9 cellular contexts compared by ENCODE assay signal in genomic region chr20:2874456-2874855, GRCh38. TPM values are rescaled to one million over a fixed set of nuclear protein-coding genes. Genes with fewer than 3 reads are reported as not detected.
DNase-seq lines count a peak whose midpoint lies in the region; ATAC-seq and TF ChIP-seq lines count a peak whose summit lies in the region.
"Had no signal": no experiment of that assay in that cellular context is flagged by ENCODE, and none has a peak within 500 bp of the region (broad histone marks: within the 10 kb centered on the region; RNA-seq: fewer than 3 reads in every experiment).

No MANE protein-coding gene starts in this region.

- H4K20me1 ChIP-seq in GM23338 (replicated peaks; ENCODE audit: insufficient read depth), result peaks cover 20% of the 10 kb centered on the region

- H3K9me2 ChIP-seq in GM23338 (ENCODE audit: insufficient read depth), result no peaks in the 10 kb centered on the region

- peaks cover 10% of the 10 kb centered on the region for H3K4me1 ChIP-seq in GM23338 (ENCODE audit: insufficient read depth)
- peaks cover 15 to 68% (median 61%) of the 10 kb centered on the region in 4 donors for H3K4me1 ChIP-seq in stomach

- ATAC-seq in GM23338 (no peak), HG02678 (IDR thresholded peaks at IDR 0.05; ENCODE audit: unreplicated experiment) (no peak), HG02840 (IDR thresholded peaks at IDR 0.05; ENCODE audit: low FRiP score, unreplicated experiment) (no peak)

- H3K4me3 Mint-ChIP-seq in GM23338 (peak overlapping the region; percentile 91), immature natural killer cell (peak overlapping the region; percentile 83 to 94 (median 94))
- peak overlapping the region; percentile 92 for H3K4me3 Mint-ChIP-seq in activated T-helper 1 cell treated with anti-CD3 and anti-CD28 coated beads, Interleukin-12 subunit alpha, Interleukin-12 subunit beta, Interleukin-2, Interleukin-4 antibody, amounts not matched to agents 30 ng/mL and 10 ng/mL and 1 ng/mL, durations not matched to agents 14 hours and 24 hours and 36 hours

- H3K36me3 Mint-ChIP-seq in GM23338 (ENCODE audit: low read depth) (peaks cover 9% of the 10 kb centered on the region), immature natural killer cell (no peaks in the 10 kb centered on the region)
- peaks cover 29% of the 10 kb centered on the region for H3K36me3 Mint-ChIP-seq in activated T-helper 1 cell treated with anti-CD3 and anti-CD28 coated beads, Interleukin-12 subunit alpha, Interleukin-12 subunit beta, Interleukin-2, Interleukin-4 antibody, amounts not matched to agents 30 ng/mL and 10 ng/mL and 1 ng/mL, durations not matched to agents 14 hours and 24 hours and 36 hours (ENCODE audit: low read depth)

- H3K4me2 ChIP-seq in GM23338, result peak overlapping the region; percentile 88

- no peak for TF ChIP-seq EP300 in stomach (IDR thresholded peaks at IDR 0.05)

- H3F3A ChIP-seq in GM23338 (replicated peaks; ENCODE audit: low read depth), result 0 out of 2 replicates have a peak, but pooled peaks cover 5% of the 10 kb centered on the region

- H3K27ac ChIP-seq in GM23338 (ENCODE audit: low read depth) (0 out of 2 replicates have a peak overlapping the region, but pooled peaks have one; percentile 72), stomach (peak overlapping the region in 1 of 5 donors; percentile 94)

- H3K9me3 ChIP-seq in stomach, result no peaks in the 10 kb centered on the region

- H3K27me3 ChIP-seq in GM23338 (ENCODE audit: insufficient read depth) (peaks cover 24% of the 10 kb centered on the region), stomach (peaks cover 0 to 11% (median 0%) of the 10 kb centered on the region in 3 donors)

- DNase-seq in A172 (ENCODE audit: low spot score), result peak; percentile 13
- DNase-seq in GM23338 (ENCODE audit: low spot score), result peak; percentile 16
- no peak for DNase-seq in activated T-helper 1 cell treated with anti-CD3 and anti-CD28 coated beads, Interleukin-12 subunit alpha, Interleukin-12 subunit beta, Interleukin-2, Interleukin-4 antibody, amounts not matched to agents 30 ng/mL and 10 ng/mL and 1 ng/mL, durations not matched to agents 14 hours and 24 hours and 36 hours (ENCODE audit: low spot score)
- peak in 2 of 3 donors; percentile 6 to 9 for DNase-seq in immature natural killer cell
- no peak for DNase-seq in stomach
- no peak for DNase-seq in activated effector memory CD4-positive, alpha-beta T cell treated with Interleukin-2 at 50 U/mL for 16 hours

- H3K4me3 ChIP-seq in GM23338 (peak overlapping the region; percentile 91), stomach (peak overlapping the region; percentile 84 to 99 (median 96))

- H3K27me3 Mint-ChIP-seq in GM23338 (ENCODE audit: insufficient read depth, low read depth, poor library complexity) (peaks cover 29% of the 10 kb centered on the region), immature natural killer cell (ENCODE audit: low read depth in 3 of 3) (peaks cover 5 to 14% (median 7%) of the 10 kb centered on the region in 3 donors)
- H3K27me3 Mint-ChIP-seq in activated T-helper 1 cell treated with anti-CD3 and anti-CD28 coated beads, Interleukin-12 subunit alpha, Interleukin-12 subunit beta, Interleukin-2, Interleukin-4 antibody, amounts not matched to agents 30 ng/mL and 10 ng/mL and 1 ng/mL, durations not matched to agents 14 hours and 24 hours and 36 hours (ENCODE audit: insufficient read depth), result no peaks in the 10 kb centered on the region

- H3K4me1 Mint-ChIP-seq in GM23338, result peaks cover 35% of the 10 kb centered on the region
- peaks cover 57% of the 10 kb centered on the region for H3K4me1 Mint-ChIP-seq in activated T-helper 1 cell treated with anti-CD3 and anti-CD28 coated beads, Interleukin-12 subunit alpha, Interleukin-12 subunit beta, Interleukin-2, Interleukin-4 antibody, amounts not matched to agents 30 ng/mL and 10 ng/mL and 1 ng/mL, durations not matched to agents 14 hours and 24 hours and 36 hours (ENCODE audit: low read depth)
- H3K4me1 Mint-ChIP-seq in immature natural killer cell, result peaks cover 59 to 74% of the 10 kb centered on the region in 2 donors

- TF ChIP-seq POLR2A in stomach (IDR thresholded peaks at IDR 0.05), result no peak

- no peak overlapping the region for H2AFZ ChIP-seq in GM23338

- H3K9me3 Mint-ChIP-seq in GM23338 (no peaks in the 10 kb centered on the region), immature natural killer cell (no peaks in the 10 kb centered on the region)
- H3K9me3 Mint-ChIP-seq in activated T-helper 1 cell treated with anti-CD3 and anti-CD28 coated beads, Interleukin-12 subunit alpha, Interleukin-12 subunit beta, Interleukin-2, Interleukin-4 antibody, amounts not matched to agents 30 ng/mL and 10 ng/mL and 1 ng/mL, durations not matched to agents 14 hours and 24 hours and 36 hours, result no peaks in the 10 kb centered on the region

- peaks cover 56% of the 10 kb centered on the region for H3K79me2 ChIP-seq in GM23338 (replicated peaks; ENCODE audit: insufficient read depth)

- TF ChIP-seq CTCF in GM23338 (conservative IDR thresholded peaks at IDR 0.05; ENCODE audit: low read depth in 2 of 2), result no peak
- no peak for TF ChIP-seq CTCF in stomach (IDR thresholded peaks at IDR 0.05)

- intact Hi-C loops in activated T-helper 1 cell treated with anti-CD3 and anti-CD28 coated beads, Interleukin-12 subunit alpha, Interleukin-12 subunit beta, Interleukin-2, Interleukin-4 antibody, amounts not matched to agents 30 ng/mL and 10 ng/mL and 1 ng/mL, durations not matched to agents 14 hours and 24 hours and 36 hours (cut with micrococcal nuclease), result loop anchor here (5.0 to 10.0 kb wide), 4 partner anchors 42 to 330 kb away; partner anchors contain the start of genes DDRGK1, FASTKD5, ITPA and UBOX5
- intact Hi-C loops in stomach (cut with DNase I; ENCODE audit: low total_unique reads), result no loop called here

- WGBS in stomach, 5 donors, result 18 to 28% (median 26%) methylated on average over 7 of the region's 7 CpGs

- H3K36me3 ChIP-seq in GM23338 (ENCODE audit: insufficient read depth), result no peaks in the 10 kb centered on the region
- no peaks in the 10 kb centered on the region for H3K36me3 ChIP-seq in stomach

- H3K27ac Mint-ChIP-seq in GM23338 (peak overlapping the region; percentile 5; the same call in 1 of the 2 replicates), immature natural killer cell (peak overlapping the region; percentile 66 to 87 (median 80))
- peak overlapping the region; percentile 42 for H3K27ac Mint-ChIP-seq in activated T-helper 1 cell treated with anti-CD3 and anti-CD28 coated beads, Interleukin-12 subunit alpha, Interleukin-12 subunit beta, Interleukin-2, Interleukin-4 antibody, amounts not matched to agents 30 ng/mL and 10 ng/mL and 1 ng/mL, durations not matched to agents 14 hours and 24 hours and 36 hours

TF ChIP-seq in GM23338, 12 proteins besides CTCF, POLR2A, EP300 and RAD21 (continues in another document):
- TF ChIP-seq STAT1 (IDR thresholded peaks at IDR 0.05; ENCODE audit: unreplicated experiment) (no peak), EZH2phosphoT487 (IDR thresholded peaks at IDR 0.05; ENCODE audit: unreplicated experiment) (no peak), JUNB (IDR thresholded peaks at IDR 0.05; ENCODE audit: unreplicated experiment) (no peak)

RNA-seq across cellular contexts. Expression of gene PTPRA, which starts 1.2 kb away (rescaled TPM):
- 30.2 and 43.4 TPM in 2 replicates for total RNA-seq in A172 (2014; rRNA removed; shearing (Covaris generic))
- total RNA-seq in GM23338 (2014; rRNA removed; shearing (Covaris generic)), result 37.8 and 43.9 TPM in 2 replicates
- polyA plus RNA-seq in GM23338 (2016; fragmentation: Nextera tagmentation; extraction: Ambion mirVana) (39.3 and 46.9 TPM in 2 replicates), immature natural killer cell (10 to 100 TPM; 39.5 to 63.5 (median 60.0) TPM), stomach (10 to 100 TPM in 1 of 3 donors, 1 to 10 TPM in 2; 8.1 to 15.9 (median 9.2) TPM)
- total RNA-seq in activated T-helper 1 cell treated with anti-CD3 and anti-CD28 coated beads, Interleukin-12 subunit alpha, Interleukin-12 subunit beta, Interleukin-2, Interleukin-4 antibody, amounts not matched to agents 30 ng/mL and 10 ng/mL and 1 ng/mL, durations not matched to agents 14 hours and 24 hours and 36 hours, result 64.0 and 67.5 TPM in 2 replicates
- 100 to 1,000 TPM in 1 of 5 donors, 10 to 100 TPM in 4; 19.7 to 157 (median 56.7) TPM for total RNA-seq in stomach

RNA-seq across cellular contexts. Expression of gene VPS16, which starts 33.9 kb away (rescaled TPM):
- 44.1 and 48.1 TPM in 2 replicates for total RNA-seq in A172 (2014; rRNA removed; shearing (Covaris generic))
- 17.7 and 20.4 TPM in 2 replicates for total RNA-seq in GM23338 (2014; rRNA removed; shearing (Covaris generic))
- 11.2 and 13.5 TPM in 2 replicates for polyA plus RNA-seq in GM23338 (2016; fragmentation: Nextera tagmentation; extraction: Ambion mirVana)
- total RNA-seq in activated T-helper 1 cell treated with anti-CD3 and anti-CD28 coated beads, Interleukin-12 subunit alpha, Interleukin-12 subunit beta, Interleukin-2, Interleukin-4 antibody, amounts not matched to agents 30 ng/mL and 10 ng/mL and 1 ng/mL, durations not matched to agents 14 hours and 24 hours and 36 hours, result 46.0 and 48.9 TPM in 2 replicates
- polyA plus RNA-seq in immature natural killer cell, result 10 to 100 TPM; 61.8 to 81.3 (median 76.5) TPM
- 10 to 100 TPM in 4 of 5 donors, 1 to 10 TPM in 1; 5.8 to 23.7 (median 20.6) TPM for total RNA-seq in stomach
- polyA plus RNA-seq in stomach, result 10 to 100 TPM; 31.4 to 53.0 (median 42.6) TPM

RNA-seq across cellular contexts. Expression of gene PCED1A, which starts 34.0 kb away (rescaled TPM):
- 11.9 and 13.2 TPM in 2 replicates for total RNA-seq in A172 (2014; rRNA removed; shearing (Covaris generic))
- total RNA-seq in GM23338 (2014; rRNA removed; shearing (Covaris generic)), result 8.9 and 9.9 TPM in 2 replicates
- polyA plus RNA-seq in GM23338 (2016; fragmentation: Nextera tagmentation; extraction: Ambion mirVana) (5.0 and 5.3 TPM in 2 replicates), immature natural killer cell (10 to 100 TPM; 21.9 to 24.1 (median 23.4) TPM), stomach (10 to 100 TPM; 43.0 to 65.0 (median 44.1) TPM)
- total RNA-seq in activated T-helper 1 cell treated with anti-CD3 and anti-CD28 coated beads, Interleukin-12 subunit alpha, Interleukin-12 subunit beta, Interleukin-2, Interleukin-4 antibody, amounts not matched to agents 30 ng/mL and 10 ng/mL and 1 ng/mL, durations not matched to agents 14 hours and 24 hours and 36 hours, result 24.0 and 27.9 TPM in 2 replicates
- 100 to 1,000 TPM in 2 of 5 donors, 10 to 100 TPM in 3; 10.3 to 166 (median 44.9) TPM for total RNA-seq in stomach

RNA-seq across cellular contexts. Expression of gene TMEM239, which starts 58.3 kb away (rescaled TPM):
- not detected in 2 replicates for total RNA-seq in A172 (2014; rRNA removed; shearing (Covaris generic))
- total RNA-seq in GM23338 (2014; rRNA removed; shearing (Covaris generic)), result not detected in 2 replicates
- not detected in 2 replicates for polyA plus RNA-seq in GM23338 (2016; fragmentation: Nextera tagmentation; extraction: Ambion mirVana)
- not detected in 2 replicates for total RNA-seq in activated T-helper 1 cell treated with anti-CD3 and anti-CD28 coated beads, Interleukin-12 subunit alpha, Interleukin-12 subunit beta, Interleukin-2, Interleukin-4 antibody, amounts not matched to agents 30 ng/mL and 10 ng/mL and 1 ng/mL, durations not matched to agents 14 hours and 24 hours and 36 hours
- polyA plus RNA-seq in immature natural killer cell, result not detected
- total RNA-seq in stomach, result under 1 TPM in 1 of 5 donors, not detected in 4; 0.18 TPM
- not detected for polyA plus RNA-seq in stomach
- polyA plus RNA-seq: esophagus had no signal

RNA-seq across cellular contexts. Expression of gene C20orf141, which starts 59.7 kb away (rescaled TPM):
- total RNA-seq in A172 (2014; rRNA removed; shearing (Covaris generic)), result not detected in 2 replicates
- not detected in 2 replicates for total RNA-seq in GM23338 (2014; rRNA removed; shearing (Covaris generic))
- polyA plus RNA-seq in GM23338 (2016; fragmentation: Nextera tagmentation; extraction: Ambion mirVana) (not detected in 2 replicates), immature natural killer cell (not detected), stomach (not detected)
- not detected in 2 replicates for total RNA-seq in activated T-helper 1 cell treated with anti-CD3 and anti-CD28 coated beads, Interleukin-12 subunit alpha, Interleukin-12 subunit beta, Interleukin-2, Interleukin-4 antibody, amounts not matched to agents 30 ng/mL and 10 ng/mL and 1 ng/mL, durations not matched to agents 14 hours and 24 hours and 36 hours
- not detected for total RNA-seq in stomach
- polyA plus RNA-seq: esophagus had no signal

Comparison
In these comparisons a context has a peak if more than half of its experiments do, and no peak if none do; other contexts are left out.
1. DNase-seq: peak in A172 (single experiment), GM23338 (single experiment) and immature natural killer cell (2 of 3); none in activated T-helper 1 cell treated with anti-CD3 and anti-CD28 coated beads, Interleukin-12 subunit alpha, Interleukin-12 subunit beta, Interleukin-2, Interleukin-4 antibody, amounts not matched to agents 30 ng/mL and 10 ng/mL and 1 ng/mL, durations not matched to agents 14 hours and 24 hours and 36 hours (single experiment), stomach (single experiment) and activated effector memory CD4-positive, alpha-beta T cell treated with Interleukin-2 at 50 U/mL for 16 hours (single experiment).
2. H3K27ac Mint-ChIP-seq: peak in every context shown above with its lines; median percentile 80 in immature natural killer cell; 42 in activated T-helper 1 cell treated with anti-CD3 and anti-CD28 coated beads, Interleukin-12 subunit alpha, Interleukin-12 subunit beta, Interleukin-2, Interleukin-4 antibody, amounts not matched to agents 30 ng/mL and 10 ng/mL and 1 ng/mL, durations not matched to agents 14 hours and 24 hours and 36 hours; 5 in GM23338.
3. Peak in every context shown above with its lines, with median percentiles within 50 percentile points of each other: H3K4me3 Mint-ChIP-seq.